ENCODE assay signal across 13 cellular contexts in the genomic region with DNA sequence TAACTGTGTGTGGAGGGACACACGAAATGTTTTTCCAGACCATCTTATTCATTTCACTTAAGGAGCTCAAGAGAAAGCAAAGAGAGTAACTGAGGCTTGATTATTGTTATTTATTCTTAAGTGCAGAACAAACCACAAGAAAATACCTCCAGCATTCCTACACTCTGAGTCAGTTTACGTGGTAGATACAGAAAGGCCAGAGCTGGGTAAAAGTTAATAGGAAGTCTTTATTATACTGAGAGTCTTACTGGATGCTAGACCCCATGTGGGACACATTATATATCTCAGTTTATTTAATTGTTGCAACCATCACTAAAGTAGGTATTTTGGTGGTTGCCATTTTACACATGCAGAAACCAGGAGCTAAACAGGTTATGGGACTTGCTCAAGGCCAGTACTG.
DNase-seq lines count a peak whose midpoint lies in the region; ATAC-seq, FAIRE-seq and TF ChIP-seq lines count a peak whose summit lies in the region.
"Had no signal": no experiment of that assay in that cellular context is flagged by ENCODE, and none has a peak within 500 bp of the region (broad histone marks: within the 10 kb centered on the region; RNA-seq: fewer than 3 reads in every experiment).

No MANE protein-coding gene starts in this region.

- no peak for TF ChIP-seq POLR2A in GM12892 (IDR thresholded peaks at IDR 0.05; ENCODE audit: low read depth, low read length)

- in situ Hi-C loops in astrocyte of the spinal cord (cut with HindIII; ENCODE audit: low sequenced_read_pairs), result no loop called here

- no peaks in the 10 kb centered on the region for H3K27me3 ChIP-seq in kidney epithelial cell (ENCODE audit: control insufficient read depth, insufficient read depth, low read length)
- H3K27me3 ChIP-seq: SJSA1 had no signal

- H3K36me3 ChIP-seq in kidney epithelial cell (ENCODE audit: control insufficient read depth, insufficient read depth, low read length), result no peaks in the 10 kb centered on the region
- H3K36me3 ChIP-seq: SJSA1 had no signal

- TF ChIP-seq CTCF in astrocyte of the spinal cord (IDR thresholded peaks at IDR 0.05; ENCODE audit: low read depth, low read length) (no peak), kidney epithelial cell (IDR thresholded peaks at IDR 0.05; ENCODE audit: insufficient read depth, low read length, poor library complexity, severe bottlenecking) (no peak)

- DNase-seq in AG08396 (ENCODE audit: low spot score), result peak; percentile 27
- peak; percentile 29 for DNase-seq in HT1080 (ENCODE audit: low read depth)
- DNase-seq in astrocyte of the spinal cord (ENCODE audit: low read depth, low spot score), result peak; percentile 86
- DNase-seq in kidney epithelial cell (ENCODE audit: low read depth), result peak; percentile 63
- no peak for DNase-seq in GM12892 (ENCODE audit: insufficient read length)
- no peak for DNase-seq in retina
- DNase-seq: activated T-cell treated with anti-CD3 and anti-CD28 coated beads, Interleukin-2, amount 50 U/mL, for 24 hours; H9; NCI-H2029; NCI-H510A treated with DMSO at 0.1 percent for 48 hours had no signal

- no peak overlapping the region for H3K4me3 ChIP-seq in astrocyte of the spinal cord (ENCODE audit: low read depth, low read length)
- H3K4me3 ChIP-seq in kidney epithelial cell (ENCODE audit: low read depth, low read length), result no peak overlapping the region
- H3K4me3 ChIP-seq: SJSA1 had no signal

- FAIRE-seq in GM12892 (lab: Jason Lieb, UNC), result no peak

- ATAC-seq in GM21381 (IDR thresholded peaks at IDR 0.05; ENCODE audit: unreplicated experiment) (no peak), GM21619 (IDR thresholded peaks at IDR 0.05; ENCODE audit: unreplicated experiment) (no peak)

Comparison
In these comparisons a context has a peak if more than half of its experiments do, and no peak if none do; other contexts are left out.
1. DNase-seq: peak in AG08396 (single experiment), HT1080 (single experiment), astrocyte of the spinal cord (single experiment) and kidney epithelial cell (single experiment); none in GM12892 (single experiment) and retina (single experiment).